ENCODE assay signal across 10 cellular contexts in genomic region chr2:9310390-9310789, GRCh38.
DNase-seq lines count a peak whose midpoint lies in the region; ATAC-seq and TF ChIP-seq lines count a peak whose summit lies in the region.
"Had no signal": no experiment of that assay in that cellular context is flagged by ENCODE, and none has a peak within 500 bp of the region (broad histone marks: within the 10 kb centered on the region; RNA-seq: fewer than 3 reads in every experiment).

No MANE protein-coding gene starts in this region.

- H3K27me3 ChIP-seq in osteoblast (ENCODE audit: insufficient read depth, low read length): no peaks in the 10 kb centered on the region

- H2AFZ ChIP-seq in osteoblast (ENCODE audit: low read length): no peak overlapping the region

- H3K27ac ChIP-seq in osteoblast (ENCODE audit: low read depth, low read length): peak overlapping the region; percentile 98

- peak overlapping the region; percentile 69 for H3K4me2 ChIP-seq in osteoblast (ENCODE audit: insufficient read depth, low read length)

- TF ChIP-seq CTCF in osteoblast (IDR thresholded peaks at IDR 0.05; ENCODE audit: extremely low read depth, low read depth, low read length): no peak

- peak; percentile 81 for DNase-seq in AG08396 (ENCODE audit: low spot score)
- peak; percentile 50 for DNase-seq in RKO (ENCODE audit: low spot score)
- DNase-seq in osteoblast (ENCODE audit: insufficient read length, low spot score, missing footprints): peak; percentile 93
- no peak for DNase-seq in activated CD8-positive, alpha-beta memory T cell treated with anti-CD3 and anti-CD28 coated beads for 24 hours
- no peak for DNase-seq in KG1 (lab: John Stamatoyannopoulos, UW)
- DNase-seq: activated naive CD8-positive, alpha-beta T cell treated with anti-CD3 and anti-CD28 coated beads, Interleukin-2, amount 50 U/mL, for 24 hours; stimulated activated CD4-positive, alpha-beta T cell treated with anti-CD3 and anti-CD28 coated beads, Interleukin-12 subunit alpha, Interleukin-12 subunit beta, amount 100 ng/mL, for 4 hours had no signal

- no peaks in the 10 kb centered on the region for H3K9me3 ChIP-seq in osteoblast (ENCODE audit: low read depth, low read length)

- no peak overlapping the region for H3K4me3 ChIP-seq in osteoblast (ENCODE audit: insufficient read depth, low read length)

- H3K4me1 ChIP-seq in osteoblast (ENCODE audit: insufficient read depth, low read length): peaks cover 46% of the 10 kb centered on the region

- H3K36me3 ChIP-seq in osteoblast (ENCODE audit: insufficient read depth, low read length): no peaks in the 10 kb centered on the region

- ATAC-seq in esophagus mucosa: peak; percentile 89
- ATAC-seq in HG03097 (IDR thresholded peaks at IDR 0.05; ENCODE audit: low FRiP score, unreplicated experiment): no peak
- ATAC-seq in HG03354 (IDR thresholded peaks at IDR 0.05; ENCODE audit: poor library complexity, severe bottlenecking, unreplicated experiment): no peak
- ATAC-seq: activated naive CD8-positive, alpha-beta T cell treated with anti-CD3 and anti-CD28 coated beads, Interleukin-2, amount 50 U/mL, for 24 hours had no signal

- H3K79me2 ChIP-seq in osteoblast (ENCODE audit: insufficient read depth, low read length): peaks cover 77% of the 10 kb centered on the region

- H4K20me1 ChIP-seq in osteoblast (ENCODE audit: insufficient read depth, low read length): peaks cover 24% of the 10 kb centered on the region

Comparison
In these comparisons a context has a peak if more than half of its experiments do, and no peak if none do; other contexts are left out.
1. DNase-seq: peak in AG08396 (single experiment), RKO (single experiment) and osteoblast (single experiment); none in activated CD8-positive, alpha-beta memory T cell treated with anti-CD3 and anti-CD28 coated beads for 24 hours (single experiment) and KG1 (single experiment).